5 cellular contexts compared by ENCODE assay signal in the genomic region with DNA sequence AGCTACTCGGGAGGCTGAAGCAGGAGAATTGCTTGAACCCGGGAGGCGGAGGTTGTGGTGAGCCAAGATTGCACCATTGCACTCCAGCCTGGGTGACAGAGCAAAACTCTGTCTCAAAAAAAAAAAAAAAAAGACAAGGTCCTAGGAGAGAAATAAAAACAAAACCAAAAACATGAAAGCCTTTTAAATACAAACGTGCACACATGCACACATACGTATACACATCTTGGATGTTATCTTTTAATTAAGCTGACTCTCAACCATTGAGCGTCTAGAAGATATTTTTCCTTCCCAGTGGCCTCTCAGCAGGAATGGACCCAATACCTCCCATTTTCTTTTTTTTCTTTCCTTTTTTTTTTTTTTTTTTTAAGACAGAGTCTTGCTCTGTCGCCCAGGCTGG. TPM values are rescaled to one million over a fixed set of nuclear protein-coding genes. Genes with fewer than 3 reads are reported as not detected.
"Had no signal": no experiment of that assay in that cellular context is flagged by ENCODE, and none has a peak within 500 bp of the region (broad histone marks: within the 10 kb centered on the region; RNA-seq: fewer than 3 reads in every experiment).

No MANE protein-coding gene starts in this region.

RNA-seq across cellular contexts. Expression of gene SOAT2, which starts 9.1 kb away (rescaled TPM):
- total RNA-seq: GM23338, H1, H9, HT1080 had no signal
- polyA plus RNA-seq: GM23338, IgD-negative memory B cell had no signal
